ENCODE assay signal across 30 cellular contexts in genomic region chr2:134109246-134109645, GRCh38.
"Had no signal": no experiment of that assay in that cellular context is flagged by ENCODE, and none has a peak within 500 bp of the region (broad histone marks: within the 10 kb centered on the region; RNA-seq: fewer than 3 reads in every experiment).

No MANE protein-coding gene starts in this region.

- H3K4me3 ChIP-seq: adrenal gland, ascending aorta, body of pancreas, breast epithelium, cardiac muscle cell had no signal

- H3K27ac ChIP-seq: adrenal gland, ascending aorta, body of pancreas, brain microvascular endothelial cell, breast epithelium, cardiac muscle cell had no signal

- ATAC-seq: activated naive CD4-positive, alpha-beta T cell treated with anti-CD3 and anti-CD28 coated beads, Interleukin-2, amount 50 U/mL, for 72 hours; activated naive CD8-positive, alpha-beta T cell treated with anti-CD3 and anti-CD28 coated beads, Interleukin-2, amount 50 U/mL, for 24 hours; activated T-cell treated with anti-CD3 and anti-CD28 coated beads, Interleukin-2, amount 50 U/mL, for 4 hours; activated T-cell treated with anti-CD3 and anti-CD28 coated beads, Interleukin-2, amount 50 U/mL, for 72 hours; activated T-helper 17 cell treated with anti-CD3 and anti-CD28 coated beads, Interleukin-2, amount 50 U/mL, for 72 hours; body of pancreas had no signal

- DNase-seq: activated effector memory CD4-positive, alpha-beta T cell treated with anti-CD3 and anti-CD28 coated beads, Interleukin-2, amount 50 U/mL, for 16 hours; activated effector memory CD4-positive, alpha-beta T cell treated with Interleukin-2 at 50 U/mL for 16 hours; activated naive CD4-positive, alpha-beta T cell; activated naive CD4-positive, alpha-beta T cell treated with anti-CD3 and anti-CD28 coated beads for 36 hours; activated naive CD4-positive, alpha-beta T cell treated with anti-CD3 and anti-CD28 coated beads, Interleukin-2, amount 10 ng/mL, durations not matched to agents 7 days and 5 days; activated naive CD4-positive, alpha-beta T cell treated with anti-CD3 and anti-CD28 coated beads, Interleukin-2, amount 50 U/mL, for 16 hours; activated naive CD4-positive, alpha-beta T cell treated with Interleukin-2 at 50 U/mL for 16 hours; activated naive CD8-positive, alpha-beta T cell treated with anti-CD3 and anti-CD28 coated beads for 36 hours; activated naive CD8-positive, alpha-beta T cell treated with anti-CD3 and anti-CD28 coated beads, Interleukin-2, amount 10 ng/mL, durations not matched to agents 7 days and 5 days; activated naive CD8-positive, alpha-beta T cell treated with anti-CD3 and anti-CD28 coated beads, Interleukin-2, amount 50 U/mL, for 24 hours; activated T-cell treated with anti-CD3 and anti-CD28 coated beads, Interleukin-2, amount 50 U/mL, for 1 hour; activated T-cell treated with anti-CD3 and anti-CD28 coated beads, Interleukin-2, amount 50 U/mL, for 24 hours; activated T-cell treated with anti-CD3 and anti-CD28 coated beads, Interleukin-2, amount 50 U/mL, for 4 hours; activated T-cell treated with anti-CD3 and anti-CD28 coated beads, Interleukin-2, amount 50 U/mL, for 48 hours; activated T-cell treated with anti-CD3 and anti-CD28 coated beads, Interleukin-2, amount 50 U/mL, for 72 hours; adrenal gland; amniotic stem cell; amygdala; anterior cingulate cortex; aorta; body of pancreas; brain microvascular endothelial cell; caudate nucleus; central memory CD4-positive, alpha-beta T cell; cerebellar nuclear complex had no signal

- H3K4me1 ChIP-seq: adrenal gland, ascending aorta, body of pancreas, breast epithelium had no signal

- H3K36me3 ChIP-seq: adrenal gland, ascending aorta, brain microvascular endothelial cell, breast epithelium, cardiac muscle cell had no signal

- H3K27me3 ChIP-seq: adrenal gland, ascending aorta, body of pancreas, brain microvascular endothelial cell, breast epithelium, cardiac muscle cell had no signal

- H3K9me3 ChIP-seq: adrenal gland, ascending aorta, body of pancreas had no signal
